ENCODE assay signal across 2 cellular contexts in genomic region chr10:298033-298432, GRCh38.
TF ChIP-seq lines count a peak whose summit lies in the region.

No MANE protein-coding gene starts in this region.

TF ChIP-seq in IMR-90, 13 proteins besides CTCF, POLR2A, EP300 and RAD21 (continued from another document):
- TF ChIP-seq MAFK (IDR thresholded peaks at IDR 0.05; ENCODE audit: low read depth, low read length): peak; percentile 90

TF ChIP-seq in GM12878, 131 proteins besides CTCF, POLR2A, EP300 and RAD21 (continued from another document):
- peak; percentile 16 for TF ChIP-seq BCL3 (IDR thresholded peaks at IDR 0.05; ENCODE audit: borderline replicate concordance, insufficient read depth, low read depth, low read length, poor library complexity, severe bottlenecking)
- TF ChIP-seq, protein P1, sequence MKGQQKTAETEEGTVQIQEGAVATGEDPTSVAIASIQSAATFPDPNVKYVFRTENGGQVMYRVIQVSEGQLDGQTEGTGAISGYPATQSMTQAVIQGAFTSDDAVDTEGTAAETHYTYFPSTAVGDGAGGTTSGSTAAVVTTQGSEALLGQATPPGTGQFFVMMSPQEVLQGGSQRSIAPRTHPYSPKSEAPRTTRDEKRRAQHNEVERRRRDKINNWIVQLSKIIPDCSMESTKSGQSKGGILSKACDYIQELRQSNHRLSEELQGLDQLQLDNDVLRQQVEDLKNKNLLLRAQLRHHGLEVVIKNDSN (IDR thresholded peaks at IDR 0.05; ENCODE audit: borderline replicate concordance, extremely low read length, insufficient read depth, low read depth, low read length): no peak
TF ChIP-seq in GM12878: peak in this region for 1.
